Comparison of ENCODE assay signal across 8 cellular contexts in genomic region chr1:1421147-1421906, GRCh38. TPM values are rescaled to one million over a fixed set of nuclear protein-coding genes. Genes with fewer than 3 reads are reported as not detected.
DNase-seq lines count a peak whose midpoint lies in the region; ATAC-seq and TF ChIP-seq lines count a peak whose summit lies in the region.

TSS of gene ANKRD65 (minus strand) at chr1:1421276. CDS start at chr1:1421005, 271 bp downstream.

- intact Hi-C loops in Panc1 (cut with micrococcal nuclease; ENCODE audit: unreplicated experiment): no loop called here
- intact Hi-C loops in activated T-helper 1 cell treated with anti-CD3 and anti-CD28 coated beads, Interleukin-12 subunit alpha, Interleukin-12 subunit beta, Interleukin-2, Interleukin-4 antibody, amounts not matched to agents 30 ng/mL and 10 ng/mL and 1 ng/mL, durations not matched to agents 14 hours and 24 hours and 36 hours (cut with micrococcal nuclease): no loop called here

- in situ Hi-C loops in Panc1 (cut with HindIII; ENCODE audit: low pct_unique_long_range_greater_than_20kb, low sequenced_read_pairs): no loop called here

- CTCF ChIA-PET in Panc1 (lab: Charles Lee): no interaction called here

- no CpG with 5 or more reads among the region's 18 CpGs for WGBS in iPS DF 6.9 (ENCODE audit: insufficient coverage, insufficient read length)

- H3K27me3 ChIP-seq in HUES48 (ENCODE audit: control insufficient read depth, insufficient read depth, low read length) (no peaks in the 10 kb centered on the region; the same call in 1 of the 2 replicates), Panc1 (ENCODE audit: control insufficient read depth, insufficient read depth, low read length) (no peaks in the 10 kb centered on the region), iPS DF 6.9 (ENCODE audit: control insufficient read depth, insufficient read depth, low read length) (no peaks in the 10 kb centered on the region)

- POLR2A ChIA-PET in Panc1 (lab: Charles Lee): interaction anchor here (1.5 kb wide), 1 partner anchor 9 kb away, joined by 7 read pairs; no protein-coding TSS in a partner anchor

- peaks cover 29% of the 10 kb centered on the region for H3K4me1 Mint-ChIP-seq in stimulated activated memory B cell treated with anti-CD40 and anti-IgM and Interleukin-4, amounts not matched to agents 10 μg/mL and 1 μg/mL and 100 μg/mL, for 72 hours
- H3K4me1 Mint-ChIP-seq in activated T-helper 1 cell treated with anti-CD3 and anti-CD28 coated beads, Interleukin-12 subunit alpha, Interleukin-12 subunit beta, Interleukin-2, Interleukin-4 antibody, amounts not matched to agents 30 ng/mL and 10 ng/mL and 1 ng/mL, durations not matched to agents 14 hours and 24 hours and 36 hours (ENCODE audit: low read depth): peaks cover 10% of the 10 kb centered on the region

- peak within 1 kb of the TSS; percentile 65 for H3K4me3 Mint-ChIP-seq in stimulated activated memory B cell treated with anti-CD40 and anti-IgM and Interleukin-4, amounts not matched to agents 10 μg/mL and 1 μg/mL and 100 μg/mL, for 72 hours
- H3K4me3 Mint-ChIP-seq in activated T-helper 1 cell treated with anti-CD3 and anti-CD28 coated beads, Interleukin-12 subunit alpha, Interleukin-12 subunit beta, Interleukin-2, Interleukin-4 antibody, amounts not matched to agents 30 ng/mL and 10 ng/mL and 1 ng/mL, durations not matched to agents 14 hours and 24 hours and 36 hours: no peak within 1 kb of the TSS

- no peak within 1 kb of the TSS for H3K4me3 ChIP-seq in HUES48 (ENCODE audit: low read depth, low read length)
- no peak within 1 kb of the TSS for H3K4me3 ChIP-seq in Panc1 (ENCODE audit: low read depth in 2 of 2, low read length in 2 of 2)
- peak within 1 kb of the TSS; percentile 3; the same call in 1 of the 2 replicates for H3K4me3 ChIP-seq in iPS DF 6.9 (ENCODE audit: low read length)

- H3K4me1 ChIP-seq in HUES48 (ENCODE audit: control insufficient read depth, insufficient read depth, low read length): peaks cover 19% of the 10 kb centered on the region; the same call in 1 of the 2 replicates
- peaks cover 26% of the 10 kb centered on the region for H3K4me1 ChIP-seq in Panc1 (ENCODE audit: control insufficient read depth, insufficient read depth, low read length)
- H3K4me1 ChIP-seq in iPS DF 6.9 (ENCODE audit: control insufficient read depth, insufficient read depth, low read length): peaks cover 20% of the 10 kb centered on the region

- H3K36me3 Mint-ChIP-seq in stimulated activated memory B cell treated with anti-CD40 and anti-IgM and Interleukin-4, amounts not matched to agents 10 μg/mL and 1 μg/mL and 100 μg/mL, for 72 hours: no peaks in the 10 kb centered on the region
- H3K36me3 Mint-ChIP-seq in activated T-helper 1 cell treated with anti-CD3 and anti-CD28 coated beads, Interleukin-12 subunit alpha, Interleukin-12 subunit beta, Interleukin-2, Interleukin-4 antibody, amounts not matched to agents 30 ng/mL and 10 ng/mL and 1 ng/mL, durations not matched to agents 14 hours and 24 hours and 36 hours (ENCODE audit: low read depth): no peaks in the 10 kb centered on the region

- H3K27ac Mint-ChIP-seq in stimulated activated memory B cell treated with anti-CD40 and anti-IgM and Interleukin-4, amounts not matched to agents 10 μg/mL and 1 μg/mL and 100 μg/mL, for 72 hours: no peak within 1 kb of the TSS
- H3K27ac Mint-ChIP-seq in activated T-helper 1 cell treated with anti-CD3 and anti-CD28 coated beads, Interleukin-12 subunit alpha, Interleukin-12 subunit beta, Interleukin-2, Interleukin-4 antibody, amounts not matched to agents 30 ng/mL and 10 ng/mL and 1 ng/mL, durations not matched to agents 14 hours and 24 hours and 36 hours: no peak within 1 kb of the TSS

- DNase-seq in Panc1 (ENCODE audit: low read depth, low spot score): no peak
- DNase-seq in iPS DF 6.9 (ENCODE audit: low read depth, low spot score): no peak
- DNase-seq in activated T-helper 1 cell treated with anti-CD3 and anti-CD28 coated beads, Interleukin-12 subunit alpha, Interleukin-12 subunit beta, Interleukin-2, Interleukin-4 antibody, amounts not matched to agents 30 ng/mL and 10 ng/mL and 1 ng/mL, durations not matched to agents 14 hours and 24 hours and 36 hours (ENCODE audit: low spot score): no peak
- no peak for DNase-seq in NCI-H2029 treated with DMSO at 0.1 percent for 48 hours (lab: John Stamatoyannopoulos, UW)

- no peak within 1 kb of the TSS for H3K9ac ChIP-seq in HUES48 (ENCODE audit: low read depth, low read length)

- no peak for ATAC-seq in Panc1
- no peak for ATAC-seq in stimulated activated memory B cell treated with anti-CD40 and anti-IgM and Interleukin-4, amounts not matched to agents 10 μg/mL and 1 μg/mL and 100 μg/mL, for 72 hours
- ATAC-seq in GM21528 (IDR thresholded peaks at IDR 0.05; ENCODE audit: low FRiP score, unreplicated experiment): no peak
- no peak for ATAC-seq in HG03469 (IDR thresholded peaks at IDR 0.05; ENCODE audit: unreplicated experiment)

- no peaks in the 10 kb centered on the region for H3K9me3 Mint-ChIP-seq in stimulated activated memory B cell treated with anti-CD40 and anti-IgM and Interleukin-4, amounts not matched to agents 10 μg/mL and 1 μg/mL and 100 μg/mL, for 72 hours
- H3K9me3 Mint-ChIP-seq in activated T-helper 1 cell treated with anti-CD3 and anti-CD28 coated beads, Interleukin-12 subunit alpha, Interleukin-12 subunit beta, Interleukin-2, Interleukin-4 antibody, amounts not matched to agents 30 ng/mL and 10 ng/mL and 1 ng/mL, durations not matched to agents 14 hours and 24 hours and 36 hours: no peaks in the 10 kb centered on the region

- H3K27me3 Mint-ChIP-seq in stimulated activated memory B cell treated with anti-CD40 and anti-IgM and Interleukin-4, amounts not matched to agents 10 μg/mL and 1 μg/mL and 100 μg/mL, for 72 hours: peaks cover 54% of the 10 kb centered on the region
- H3K27me3 Mint-ChIP-seq in activated T-helper 1 cell treated with anti-CD3 and anti-CD28 coated beads, Interleukin-12 subunit alpha, Interleukin-12 subunit beta, Interleukin-2, Interleukin-4 antibody, amounts not matched to agents 30 ng/mL and 10 ng/mL and 1 ng/mL, durations not matched to agents 14 hours and 24 hours and 36 hours (ENCODE audit: insufficient read depth): peaks cover 9% of the 10 kb centered on the region

- H3K36me3 ChIP-seq in HUES48 (ENCODE audit: control insufficient read depth, insufficient read depth, low read length) (no peaks in the 10 kb centered on the region), Panc1 (ENCODE audit: control insufficient read depth, insufficient read depth, low read length) (no peaks in the 10 kb centered on the region), iPS DF 6.9 (ENCODE audit: control insufficient read depth, insufficient read depth, low read length) (no peaks in the 10 kb centered on the region; the same call in 1 of the 2 replicates)

- no peaks in the 10 kb centered on the region for H3K9me3 ChIP-seq in HUES48 (ENCODE audit: control insufficient read depth, insufficient read depth, low read length)
- no peaks in the 10 kb centered on the region for H3K9me3 ChIP-seq in Panc1 (ENCODE audit: control insufficient read depth, insufficient read depth, low read depth, low read length)
- no peaks in the 10 kb centered on the region for H3K9me3 ChIP-seq in iPS DF 6.9 (ENCODE audit: control insufficient read depth, insufficient read depth, low read length)

- no peak for TF ChIP-seq CTCF in Panc1 (IDR thresholded peaks at IDR 0.05)

- H3K27ac ChIP-seq in HUES48 (ENCODE audit: low read depth, low read length) (peak within 1 kb of the TSS; percentile 9), Panc1 (ENCODE audit: low read length) (peak within 1 kb of the TSS; percentile 70), iPS DF 6.9 (ENCODE audit: low read length) (no peak within 1 kb of the TSS)

- no TSS peak for BruUV-seq in Panc1 (replicated peaks; lab: Mats Ljungman, UMichigan)

RNA-seq across cellular contexts. Expression of gene ANKRD65, which starts in this region (rescaled TPM):
- total RNA-seq in Panc1 (2021; ENCODE audit: unreplicated experiment): 1.9 TPM
- 3.7 TPM for polyA plus RNA-seq in Panc1 (2012; ENCODE audit: insufficient read length)
- 0.10 TPM in 1 of 2 replicates, not detected in the other for total RNA-seq in activated T-helper 1 cell treated with anti-CD3 and anti-CD28 coated beads, Interleukin-12 subunit alpha, Interleukin-12 subunit beta, Interleukin-2, Interleukin-4 antibody, amounts not matched to agents 30 ng/mL and 10 ng/mL and 1 ng/mL, durations not matched to agents 14 hours and 24 hours and 36 hours
